Comparison of ENCODE assay signal across 8 cellular contexts in the genomic region with DNA sequence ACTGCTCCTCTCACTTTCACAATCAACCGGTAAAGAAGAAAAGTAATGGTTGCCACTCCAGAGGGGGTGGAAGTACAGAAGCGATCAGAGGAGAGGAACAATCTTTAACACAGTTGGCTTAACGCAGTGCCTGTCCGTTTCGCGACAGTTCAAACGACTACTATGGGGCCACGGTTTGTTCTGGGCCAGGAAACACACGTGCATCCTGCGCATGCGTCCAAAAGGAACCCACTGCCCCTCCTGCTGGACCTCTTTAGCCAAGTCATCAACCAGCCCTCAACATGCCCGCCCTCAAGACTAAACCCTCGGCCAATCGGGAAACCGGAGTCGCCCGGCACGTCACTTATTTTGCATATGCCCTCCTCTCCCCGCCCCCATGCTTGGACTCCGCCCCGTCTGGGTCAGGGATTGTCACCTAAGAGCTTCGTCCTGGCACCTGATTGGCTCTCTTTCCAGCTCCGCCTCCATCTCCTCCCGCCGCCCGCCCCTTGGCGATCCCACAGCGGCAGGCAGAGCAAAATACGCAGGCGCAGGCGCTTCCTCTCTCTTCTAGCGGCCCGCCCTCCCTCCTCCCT. TPM values are rescaled to one million over a fixed set of nuclear protein-coding genes. Genes with fewer than 3 reads are reported as not detected.
DNase-seq lines count a peak whose midpoint lies in the region; ATAC-seq, FAIRE-seq and TF ChIP-seq lines count a peak whose summit lies in the region.

No MANE protein-coding gene starts in this region.

- TF ChIP-seq POLR2A in spleen (IDR thresholded peaks at IDR 0.05) = peak in 1 of 3 donors; percentile 53

- WGBS in spleen, 5 donors = 0 to 1% (median 0%) methylated on average over 31 to 33 of the region's 33 CpGs

- H3K9ac ChIP-seq in SK-N-MC (ENCODE audit: insufficient read length) = peak overlapping the region; percentile 78

- H3K27me3 Mint-ChIP-seq in brain = peaks cover 6% of the 10 kb centered on the region

- H3K36me3 ChIP-seq in SK-N-MC (ENCODE audit: insufficient read depth, low read length) (peaks cover 36% of the 10 kb centered on the region), spleen (peaks cover 0 to 33% (median 19%) of the 10 kb centered on the region in 6 donors)

- peak; percentile 78 for ATAC-seq in HG02970 (IDR thresholded peaks at IDR 0.05; ENCODE audit: low FRiP score, unreplicated experiment)

- H3K27me3 ChIP-seq in spleen (replicated peaks in 1 of 7) = no peaks in the 10 kb centered on the region

- peak overlapping the region; percentile 85 to 99 (median 96) for H3K27ac Mint-ChIP-seq in brain

- peak; percentile 65 for DNase-seq in GM18507 (ENCODE audit: extremely low spot score, insufficient read length, low read depth)
- peak; percentile 99 for DNase-seq in SK-N-MC (ENCODE audit: low read depth, low spot score)
- DNase-seq in spleen = peak; percentile 100
- no peak for DNase-seq in kidney glomerular epithelial cell (lab: John Stamatoyannopoulos, UW)
- DNase-seq in NOMO-1 (lab: John Stamatoyannopoulos, UW; ENCODE audit: unreplicated experiment in 2 of 2) = no peak

- intact Hi-C loops in spleen (cut with DNase I; ENCODE audit: low total_unique reads) = no loop called here

- H3K27ac ChIP-seq in SK-N-MC = peak overlapping the region; percentile 81
- peak overlapping the region; percentile 88 to 99 (median 98) for H3K27ac ChIP-seq in spleen

- peaks cover 60% of the 10 kb centered on the region for H3K4me1 Mint-ChIP-seq in brain

- H3K9me3 Mint-ChIP-seq in brain = peaks cover 0 to 5% (median 0%) of the 10 kb centered on the region in 5 experiments

- H3K4me1 ChIP-seq in spleen = peaks cover 38 to 80% (median 56%) of the 10 kb centered on the region in 6 donors

- H3K36me3 Mint-ChIP-seq in brain = peaks cover 31% of the 10 kb centered on the region

- H3K4me3 Mint-ChIP-seq in brain = peak overlapping the region; percentile 81 to 95 (median 88)

- H3K9me3 ChIP-seq in SK-N-MC (ENCODE audit: low read depth, low read length) = no peaks in the 10 kb centered on the region
- H3K9me3 ChIP-seq in iPS-18c (ENCODE audit: control insufficient read depth, insufficient read depth, low read length) = no peaks in the 10 kb centered on the region
- no peaks in the 10 kb centered on the region for H3K9me3 ChIP-seq in spleen

- FAIRE-seq in GM18507 (lab: Jason Lieb, UNC) = peak; percentile 100

- peak overlapping the region; percentile 84 for H3K4me3 ChIP-seq in SK-N-MC
- peak overlapping the region; percentile 85 for H3K4me3 ChIP-seq in iPS-18c (ENCODE audit: insufficient read depth, low read depth, low read length)
- peak overlapping the region in 7 of 8 donors; percentile 46 to 90 (median 67) for H3K4me3 ChIP-seq in spleen

- no peak for TF ChIP-seq CTCF in brain (conservative IDR thresholded peaks at IDR 0.05)
- peak in 8 of 11 experiments; percentile 12 to 67 (median 48) for TF ChIP-seq CTCF in spleen (IDR thresholded peaks at IDR 0.05 in 8 of 11, conservative IDR thresholded peaks at IDR 0.05 in 3 of 11)

RNA-seq across cellular contexts. Expression of gene CDV3, which starts 0.3 kb away (rescaled TPM):
- polyA plus RNA-seq in brain (ENCODE audit: insufficient read depth, low read depth, low replicate concordance) (61.4 TPM), spleen (100 to 1,000 TPM in 1 of 3 donors, 10 to 100 TPM in 2; 68.1 to 125 (median 91.2) TPM)
- 100 to 1,000 TPM; 190 to 253 (median 218) TPM for total RNA-seq in spleen

Comparison
In these comparisons a context has a peak if more than half of its experiments do, and no peak if none do; other contexts are left out.
1. DNase-seq: peak in GM18507 (single experiment), SK-N-MC (single experiment) and spleen (single experiment); none in kidney glomerular epithelial cell (single experiment) and NOMO-1 (0 of 2).
2. CTCF ChIP-seq: peak in spleen (8 of 11); none in brain (0 of 2).
3. Peak in every context shown above with its lines, with median percentiles within 50 percentile points of each other: H3K4me3 ChIP-seq.